In genomic region chr4:68372588-68372987, GRCh38 we compare ENCODE assay signal across 20 cellular contexts. TPM values are rescaled to one million over a fixed set of nuclear protein-coding genes. Genes with fewer than 3 reads are reported as not detected.
A peak's percentile ranks its signal among the peaks of the same experiment; 100 is the strongest.
DNase-seq lines count a peak whose midpoint lies in the region; ATAC-seq, FAIRE-seq and TF ChIP-seq lines count a peak whose summit lies in the region.
"Had no signal": no experiment of that assay in that cellular context is flagged by ENCODE, and none has a peak within 500 bp of the region (broad histone marks: within the 10 kb centered on the region; RNA-seq: fewer than 3 reads in every experiment).

No MANE protein-coding gene starts in this region.

- H3K27ac Mint-ChIP-seq in MCF 10A (ENCODE audit: low read depth, unreplicated experiment): peak overlapping the region; percentile 48
- H3K27ac Mint-ChIP-seq in activated naive CD4-positive, alpha-beta T cell treated with anti-CD3 and anti-CD28 coated beads for 36 hours: no peak overlapping the region

- CTCF ChIA-PET in MCF 10A (lab: Yijun Ruan, JAX) (interaction anchor here (0.6 to 2.3 kb wide), 4 partner anchors 12 to 100 kb away, joined by 4 to 12 read pairs (median 6); no protein-coding TSS in a partner anchor), K562 (lab: Yijun Ruan, JAX; ENCODE audit: low intra/inter-chr PET ratio) (no interaction called here)
- CTCF ChIA-PET in activated naive CD4-positive, alpha-beta T cell treated with anti-CD3 and anti-CD28 coated beads for 36 hours (lab: Charles Lee): interaction anchor here (2.3 kb wide), 1 partner anchor 100 kb away, joined by 11 read pairs; no protein-coding TSS in a partner anchor

- H3K4me1 ChIP-seq in breast epithelium: no peaks in the 10 kb centered on the region
- peaks cover 0 to 7% of the 10 kb centered on the region in 2 experiments; a peak in 2 of 5 replicates for H3K4me1 ChIP-seq in K562 (replicated peaks in 1 of 2; ENCODE audit: control insufficient read depth in 2 of 2, insufficient read depth in 2 of 2, low read length in 2 of 2)
- H3K4me1 ChIP-seq in iPS-15b (ENCODE audit: control insufficient read depth, insufficient read depth, low read length): peaks cover 24% of the 10 kb centered on the region
- H3K4me1 ChIP-seq in uterus: no peaks in the 10 kb centered on the region

- ATAC-seq in K562: no peak
- ATAC-seq: gastroesophageal sphincter; natural killer cell; stimulated activated naive CD8-positive, alpha-beta T cell treated with anti-CD3 and anti-CD28 coated beads, Interleukin-15, Interleukin-2, amounts not matched to agents 100 U/mL and 50 U/mL, for 24 hours had no signal

- H3K4me1 Mint-ChIP-seq in MCF 10A (ENCODE audit: insufficient read depth, unreplicated experiment): peaks cover 35% of the 10 kb centered on the region
- H3K4me1 Mint-ChIP-seq in activated naive CD4-positive, alpha-beta T cell treated with anti-CD3 and anti-CD28 coated beads for 36 hours (ENCODE audit: low read depth): peaks cover 14% of the 10 kb centered on the region

- H3K9me1 ChIP-seq in K562 (ENCODE audit: control insufficient read depth, insufficient read depth, low read length): no peaks in the 10 kb centered on the region

- peak; percentile 23 for FAIRE-seq in K562 (lab: Jason Lieb, UNC)

- H3K4me3 Mint-ChIP-seq in MCF 10A (ENCODE audit: unreplicated experiment): no peak overlapping the region
- no peak overlapping the region for H3K4me3 Mint-ChIP-seq in activated naive CD4-positive, alpha-beta T cell treated with anti-CD3 and anti-CD28 coated beads for 36 hours

- no peak for DNase-seq in MCF 10A (ENCODE audit: unreplicated experiment)
- no peak for DNase-seq in breast epithelium (ENCODE audit: low spot score in 2 of 2)
- DNase-seq in K562 (ENCODE audit: extremely low read depth in 1 of 4, low spot score in 3 of 4): no peak
- DNase-seq in uterus: no peak
- DNase-seq in NCI-H187 (lab: John Stamatoyannopoulos, UW): no peak
- DNase-seq in activated naive CD4-positive, alpha-beta T cell treated with anti-CD3 and anti-CD28 coated beads for 36 hours: no peak
- no peak for DNase-seq in ureter (ENCODE audit: low spot score)
- DNase-seq: activated effector memory CD4-positive, alpha-beta T cell treated with Interleukin-2 at 50 U/mL for 16 hours; amniotic stem cell; C1 segment of cervical spinal cord; DMS 273 treated with DMSO at 0.1 percent for 48 hours; natural killer cell; NCI-H2029 treated with DMSO at 0.1 percent for 48 hours; NCI-H510A treated with DMSO at 0.1 percent for 48 hours; SHP77 treated with DMSO at 0.1 percent for 48 hours; stimulated activated CD4-positive, alpha-beta T cell treated with anti-CD3 and anti-CD28 coated beads, Interleukin-15, amount 100 ng/mL, for 24 hours; stimulated activated naive CD8-positive, alpha-beta T cell treated with anti-CD3 and anti-CD28 coated beads, Interleukin-15, Interleukin-2, amounts not matched to agents 100 U/mL and 50 U/mL, for 24 hours had no signal

- no peaks in the 10 kb centered on the region for H3K36me3 Mint-ChIP-seq in MCF 10A (ENCODE audit: insufficient read depth, unreplicated experiment)
- H3K36me3 Mint-ChIP-seq in activated naive CD4-positive, alpha-beta T cell treated with anti-CD3 and anti-CD28 coated beads for 36 hours (ENCODE audit: low read depth): no peaks in the 10 kb centered on the region
- H3K36me3 Mint-ChIP-seq: natural killer cell had no signal

- no peak overlapping the region for H3K4me3 ChIP-seq in breast epithelium
- H3K4me3 ChIP-seq in K562: no peak overlapping the region
- peak overlapping the region; percentile 64 for H3K4me3 ChIP-seq in iPS-15b (ENCODE audit: low read depth, low read length)
- H3K4me3 ChIP-seq in uterus: no peak overlapping the region
- H3K4me3 ChIP-seq: lung had no signal

- H3K4me2 ChIP-seq in K562 (ENCODE audit: insufficient read depth, low read length): no peak overlapping the region

- no peaks in the 10 kb centered on the region for H3K27me3 Mint-ChIP-seq in MCF 10A (ENCODE audit: insufficient read depth, unreplicated experiment)
- H3K27me3 Mint-ChIP-seq in activated naive CD4-positive, alpha-beta T cell treated with anti-CD3 and anti-CD28 coated beads for 36 hours (ENCODE audit: low read depth): no peaks in the 10 kb centered on the region

- POLR2A ChIA-PET in MCF 10A (lab: Yijun Ruan, JAX): interaction anchor here (0.6 to 8.8 kb wide), 4 partner anchors 11 to 894 kb away, joined by 3 to 134 read pairs (median 14); partner anchors contain the start of gene YTHDC1
- POLR2A ChIA-PET in K562 (lab: Yijun Ruan, JAX): no interaction called here

- H3K9ac ChIP-seq in K562 (ENCODE audit: insufficient read depth in 1 of 2, low read depth in 2 of 2, low read length in 2 of 2) (no peak overlapping the region), iPS-15b (ENCODE audit: low read depth, low read length) (peak overlapping the region; percentile 28)

- no peak for TF ChIP-seq POLR2A in breast epithelium (IDR thresholded peaks at IDR 0.05)
- TF ChIP-seq POLR2A in K562 (conservative IDR thresholded peaks at IDR 0.05): no peak
- TF ChIP-seq POLR2A in uterus (IDR thresholded peaks at IDR 0.05): no peak

- no peak for TF ChIP-seq CTCF in MCF 10A (IDR thresholded peaks at IDR 0.05; ENCODE audit: unreplicated experiment)
- TF ChIP-seq CTCF in breast epithelium (IDR thresholded peaks at IDR 0.05): no peak
- no peak for TF ChIP-seq CTCF in K562 (IDR thresholded peaks at IDR 0.05 in 2 of 3, conservative IDR thresholded peaks at IDR 0.05 in 1 of 3; ENCODE audit: insufficient read depth in 2 of 3, low read depth in 1 of 3, low read length in 3 of 3)
- TF ChIP-seq CTCF in uterus (IDR thresholded peaks at IDR 0.05): no peak

- no peaks in the 10 kb centered on the region for H3K27me3 ChIP-seq in breast epithelium
- H3K27me3 ChIP-seq in K562 (ENCODE audit: control insufficient read depth in 2 of 2, insufficient read depth in 2 of 2, low read length in 2 of 2): no peaks in the 10 kb centered on the region
- H3K27me3 ChIP-seq in iPS-15b (ENCODE audit: control insufficient read depth, insufficient read depth, low read length): peaks cover 19% of the 10 kb centered on the region
- no peaks in the 10 kb centered on the region for H3K27me3 ChIP-seq in uterus

- no peak for TF ChIP-seq RAD21 in K562 (CRISPR knock-in tag; conservative IDR thresholded peaks at IDR 0.05 in 1 of 2, IDR thresholded peaks at IDR 0.05 in 1 of 2)

- H3K27ac ChIP-seq in breast epithelium: no peak overlapping the region
- no peak overlapping the region for H3K27ac ChIP-seq in K562 (ENCODE audit: extremely low read depth, low read depth, low read length)
- peak overlapping the region; percentile 71 to 76 for H3K27ac ChIP-seq in uterus

- no peaks in the 10 kb centered on the region for H3K9me3 Mint-ChIP-seq in MCF 10A (ENCODE audit: unreplicated experiment)
- no peaks in the 10 kb centered on the region for H3K9me3 Mint-ChIP-seq in activated naive CD4-positive, alpha-beta T cell treated with anti-CD3 and anti-CD28 coated beads for 36 hours
- H3K9me3 Mint-ChIP-seq: natural killer cell had no signal

- no peak overlapping the region for H2AFZ ChIP-seq in K562 (ENCODE audit: low read depth, low read length)

- WGBS in K562 (ENCODE audit: insufficient coverage, low coverage, missing lambda C conversion rate): 9% methylated on average over 1 of the region's 1 CpG

- no peak; the same call in 1 of the 2 replicates for TF ChIP-seq EP300 in K562 (IDR thresholded peaks at IDR 0.05; ENCODE audit: low read length)

- H3K36me3 ChIP-seq in breast epithelium (no peaks in the 10 kb centered on the region), K562 (ENCODE audit: control insufficient read depth, insufficient read depth, low read length) (no peaks in the 10 kb centered on the region), iPS-15b (ENCODE audit: control insufficient read depth, insufficient read depth, low read length) (no peaks in the 10 kb centered on the region), uterus (no peaks in the 10 kb centered on the region)
- H3K36me3 ChIP-seq: gastroesophageal sphincter had no signal

- in situ Hi-C loops in K562 (cut with MboI): no loop called here

- no peaks in the 10 kb centered on the region for H4K20me1 ChIP-seq in K562 (replicated peaks; ENCODE audit: control insufficient read depth, insufficient read depth, low read length)

- no peaks in the 10 kb centered on the region for H3K9me3 ChIP-seq in breast epithelium
- no peaks in the 10 kb centered on the region for H3K9me3 ChIP-seq in K562 (replicated peaks; ENCODE audit: control insufficient read depth, insufficient read depth, low read depth, low read length)
- H3K9me3 ChIP-seq in iPS-15b (ENCODE audit: control insufficient read depth, insufficient read depth, low read length): no peaks in the 10 kb centered on the region
- H3K9me3 ChIP-seq in uterus: no peaks in the 10 kb centered on the region
- H3K9me3 ChIP-seq: gastroesophageal sphincter had no signal

- intact Hi-C loops in MCF 10A (cut with micrococcal nuclease): loop anchor here (10.0 kb wide), 2 partner anchors 48 to 198 kb away; no protein-coding TSS in a partner anchor
- intact Hi-C loops in breast epithelium (cut with DNase I; ENCODE audit: low total_unique reads): loop anchor here (10.0 kb wide), 1 partner anchor 98 kb away; no protein-coding TSS in a partner anchor
- intact Hi-C loops in K562 (cut with micrococcal nuclease): loop anchor here (10.0 kb wide), 1 partner anchor 188 kb away; no protein-coding TSS in a partner anchor
- intact Hi-C loops in uterus (cut with DNase I; ENCODE audit: low total_unique reads): no loop called here
- intact Hi-C loops in activated naive CD4-positive, alpha-beta T cell treated with anti-CD3 and anti-CD28 coated beads for 36 hours (cut with micrococcal nuclease): loop anchor here (10.0 kb wide), 1 partner anchor 458 kb away; no protein-coding TSS in a partner anchor

- H3K79me2 ChIP-seq in K562 (ENCODE audit: control insufficient read depth, insufficient read depth, low read length): no peaks in the 10 kb centered on the region

- BruUV-seq in MCF 10A (replicated peaks; lab: Mats Ljungman, UMichigan) (no TSS peak), K562 (replicated peaks; lab: Mats Ljungman, UMichigan) (no TSS peak)

RNA-seq across cellular contexts. Expression of gene YTHDC1, which starts 22.7 kb away (rescaled TPM):
- total RNA-seq in MCF 10A (2022) (117 and 123 TPM in 2 replicates), breast epithelium (100 to 1,000 TPM in 1 of 3 donors, 10 to 100 TPM in 2; 79.7 to 142 (median 80.3) TPM), K562 (2014; rRNA removed) (41.1 and 48.5 TPM in 2 replicates), K562 (2014; rRNA removed; fragmentation: Illumina TruSeq; extraction: Trizol) (56.4 and 65.1 TPM in 2 replicates), K562 (2015; rRNA removed; fragmentation: Illumina TruSeq; extraction: Trizol) (54.3 and 54.8 TPM in 2 replicates), K562 (2021) (41.0 and 51.7 TPM in 2 replicates), uterus (100 to 1,000 TPM in 1 of 4 donors, 10 to 100 TPM in 3; 16.4 to 104 (median 71.3) TPM), ureter (116 TPM)
- 52.5 and 164 TPM in 2 replicates for total RNA-seq in K562 (2011; cell fraction: chromatin; rRNA removed; ENCODE audit: low replicate concordance)
- 19.7 and 44.0 TPM in 2 replicates for total RNA-seq in K562 (2011; cell fraction: nucleolus; rRNA removed)
- total RNA-seq in K562 (2011; cell fraction: nucleoplasm; rRNA removed): 45.7 and 51.4 TPM in 2 replicates
- polyA plus RNA-seq in K562 (2011; rRNA removed) (52.1 and 55.7 TPM in 2 replicates), K562 (2014; fragmentation: Illumina TruSeq; extraction: Trizol) (57.2 and 65.4 TPM in 2 replicates), K562 (2014; fragmentation: Nextera tagmentation; extraction: Ambion mirVana) (10 to 100 TPM in 1 of 2 experiments, 1 to 10 TPM in 1; 9.8 to 15.8 TPM), K562 (2014; rRNA removed) (42.3 and 51.7 TPM in 2 replicates)
- polyA plus RNA-seq in K562 (2011; cell fraction: cytosol; rRNA removed): 13.6 and 20.9 TPM in 2 replicates
- polyA plus RNA-seq in K562 (2011; cell fraction: nucleus; rRNA removed): 85.3 and 116 TPM in 2 replicates
- 30.7 and 55.3 TPM in 2 replicates for polyA plus RNA-seq in K562 (2012)
- 95.4 and 105 TPM in 2 replicates for polyA minus RNA-seq in K562 (2011; rRNA and poly(A)+ RNA removed)
- 10.5 and 18.8 TPM in 2 replicates for polyA minus RNA-seq in K562 (2011; cell fraction: cytosol; rRNA and poly(A)+ RNA removed)
- 59.4 and 137 TPM in 2 replicates for polyA minus RNA-seq in K562 (2011; cell fraction: nucleus; rRNA and poly(A)+ RNA removed)
- 10 to 100 TPM; 76.3 to 81.0 TPM for total RNA-seq in activated naive CD4-positive, alpha-beta T cell treated with anti-CD3 and anti-CD28 coated beads for 36 hours

Comparison
In these comparisons a context has a peak if more than half of its experiments do, and no peak if none do; other contexts are left out.
1. H3K27ac ChIP-seq: peak in uterus (2 of 2); none in breast epithelium (0 of 2) and K562 (single experiment).